12 cellular contexts compared by ENCODE assay signal in the genomic region with DNA sequence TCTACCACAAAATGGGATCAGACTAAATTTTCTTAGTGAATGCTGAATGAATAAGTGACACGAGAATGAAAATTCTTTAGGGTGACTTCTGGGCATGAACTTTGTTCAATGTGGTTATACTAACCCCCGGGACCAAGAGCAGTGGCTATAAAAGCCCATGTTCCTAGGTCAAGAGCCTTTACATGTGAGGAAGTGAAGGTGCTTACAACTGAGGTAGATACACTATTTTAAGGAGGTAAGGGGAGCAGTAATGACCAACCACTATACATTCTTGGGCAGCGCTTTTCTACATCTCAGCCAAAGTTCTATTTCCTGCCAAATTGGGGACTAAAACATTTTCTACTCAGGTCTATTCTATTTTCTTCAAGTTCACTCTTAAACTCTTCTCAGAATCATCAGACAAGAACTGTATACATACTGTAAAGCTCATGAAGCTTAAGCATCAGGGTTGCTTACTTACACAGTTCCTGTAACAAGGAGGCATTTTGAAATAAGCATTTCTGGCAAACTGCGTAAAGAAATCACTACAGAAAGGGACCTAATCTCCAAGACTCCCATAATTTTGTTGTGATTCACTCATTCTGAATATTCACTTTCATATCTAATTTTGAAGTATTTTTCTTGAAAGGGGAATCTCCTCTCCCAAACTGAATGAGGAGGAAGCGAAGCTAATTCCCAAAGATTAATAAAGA. TPM values are rescaled to one million over a fixed set of nuclear protein-coding genes. Genes with fewer than 3 reads are reported as not detected.
DNase-seq lines count a peak whose midpoint lies in the region; ATAC-seq and TF ChIP-seq lines count a peak whose summit lies in the region.
"Had no signal": no experiment of that assay in that cellular context is flagged by ENCODE, and none has a peak within 500 bp of the region (broad histone marks: within the 10 kb centered on the region; RNA-seq: fewer than 3 reads in every experiment).

No MANE protein-coding gene starts in this region.

- TF ChIP-seq CTCF in left ventricle myocardium inferior (IDR thresholded peaks at IDR 0.05; ENCODE audit: borderline replicate concordance) (no peak), upper lobe of left lung (IDR thresholded peaks at IDR 0.05) (no peak)

- ATAC-seq in upper lobe of left lung (ENCODE audit: low FRiP score in 2 of 2) (no peak), HG02798 (IDR thresholded peaks at IDR 0.05; ENCODE audit: poor library complexity, unreplicated experiment) (no peak)
- ATAC-seq: activated CD8-positive, alpha-beta T cell treated with anti-CD3 and anti-CD28 coated beads, Interleukin-2, amount 10 ng/mL, durations not matched to agents 7 days and 5 days had no signal

- TF ChIP-seq EP300 in upper lobe of left lung (IDR thresholded peaks at IDR 0.05), result no peak

- no peak for TF ChIP-seq POLR2A in upper lobe of left lung (IDR thresholded peaks at IDR 0.05)

- H3K9me3 ChIP-seq in left ventricle myocardium inferior (replicated peaks), result peaks cover 36% of the 10 kb centered on the region
- H3K9me3 ChIP-seq in mesodermal cell (ENCODE audit: control insufficient read depth, low read length), result peaks cover 14% of the 10 kb centered on the region
- peaks cover 0 to 10% (median 0%) of the 10 kb centered on the region in 4 donors for H3K9me3 ChIP-seq in upper lobe of left lung

- DNase-seq in left ventricle myocardium inferior (no peak), cardiac septum (ENCODE audit: low spot score) (no peak), dermis blood vessel endothelial cell (peak; percentile 50), upper lobe of left lung (no peak), activated gamma-delta T cell treated with Interleukin-2 at 50 U/mL for 16 hours (no peak)
- no peak for DNase-seq in stimulated activated CD4-positive, alpha-beta T cell treated with anti-CD3 and anti-CD28 coated beads, Interleukin-4, amount 100 ng/mL, for 24 hours
- DNase-seq: activated CD8-positive, alpha-beta T cell treated with anti-CD3 and anti-CD28 coated beads, Interleukin-2, amount 10 ng/mL, durations not matched to agents 7 days and 5 days; amygdala; Karpas-422; NCI-H510A had no signal

- H3K4me3 ChIP-seq in left ventricle myocardium inferior (peak overlapping the region; percentile 80), mesodermal cell (ENCODE audit: extremely low read depth, insufficient read depth, low read length, poor library complexity, severe bottlenecking) (peak overlapping the region; percentile 73), upper lobe of left lung (peak overlapping the region in 3 of 4 donors; percentile 64 to 84 (median 65))

- H3K27ac ChIP-seq in left ventricle myocardium inferior (replicated peaks), result peak overlapping the region; percentile 94
- H3K27ac ChIP-seq in mesodermal cell (ENCODE audit: low read depth, low read length, severe bottlenecking), result no peak overlapping the region
- peak overlapping the region; percentile 83 to 91 (median 86) for H3K27ac ChIP-seq in upper lobe of left lung

- H3K36me3 ChIP-seq in left ventricle myocardium inferior (peaks cover 6% of the 10 kb centered on the region), mesodermal cell (ENCODE audit: control insufficient read depth, insufficient read depth, low read length) (no peaks in the 10 kb centered on the region), upper lobe of left lung (no peaks in the 10 kb centered on the region)

- WGBS in mesodermal cell (ENCODE audit: insufficient coverage in 2 of 2), 2 experiments, result 76 to 86% methylated on average over 3 of the region's 5 CpGs
- WGBS in upper lobe of left lung, 2 donors, result 63 to 65% methylated on average over 5 of the region's 5 CpGs

- H3K4me1 ChIP-seq in left ventricle myocardium inferior (peaks cover 27% of the 10 kb centered on the region), mesodermal cell (ENCODE audit: control insufficient read depth, insufficient read depth, low read length, poor library complexity, severe bottlenecking) (peaks cover 3% of the 10 kb centered on the region), upper lobe of left lung (peaks cover 0 to 13% (median 4%) of the 10 kb centered on the region in 4 donors)

- H3K27me3 ChIP-seq in left ventricle myocardium inferior (ENCODE audit: low read depth), result no peaks in the 10 kb centered on the region
- no peaks in the 10 kb centered on the region for H3K27me3 ChIP-seq in upper lobe of left lung

- intact Hi-C loops in left ventricle myocardium inferior (cut with micrococcal nuclease) (loop anchor here (5.0 kb wide), 1 partner anchor 81 kb away; no protein-coding TSS in a partner anchor), cardiac septum (cut with DNase I) (no loop called here)

RNA-seq across cellular contexts. Expression of gene ARHGAP29, which starts 8.5 kb away (rescaled TPM):
- total RNA-seq in left ventricle myocardium inferior, result 26.5 TPM
- 25.5 TPM for total RNA-seq in cardiac septum
- total RNA-seq in dermis blood vessel endothelial cell, result 254 and 371 TPM in 2 replicates
- polyA plus RNA-seq in mesodermal cell (2013, experiment 1 of 2), result 100 TPM
- 116 TPM for polyA plus RNA-seq in mesodermal cell (2013, experiment 2 of 2)
- total RNA-seq in upper lobe of left lung, result 10 to 100 TPM; 43.8 to 87.5 (median 49.0) TPM
- total RNA-seq: activated CD8-positive, alpha-beta T cell treated with anti-CD3 and anti-CD28 coated beads, Interleukin-2, amount 10 ng/mL, durations not matched to agents 7 days and 5 days had no signal
